20 cellular contexts compared by ENCODE assay signal in the genomic region with DNA sequence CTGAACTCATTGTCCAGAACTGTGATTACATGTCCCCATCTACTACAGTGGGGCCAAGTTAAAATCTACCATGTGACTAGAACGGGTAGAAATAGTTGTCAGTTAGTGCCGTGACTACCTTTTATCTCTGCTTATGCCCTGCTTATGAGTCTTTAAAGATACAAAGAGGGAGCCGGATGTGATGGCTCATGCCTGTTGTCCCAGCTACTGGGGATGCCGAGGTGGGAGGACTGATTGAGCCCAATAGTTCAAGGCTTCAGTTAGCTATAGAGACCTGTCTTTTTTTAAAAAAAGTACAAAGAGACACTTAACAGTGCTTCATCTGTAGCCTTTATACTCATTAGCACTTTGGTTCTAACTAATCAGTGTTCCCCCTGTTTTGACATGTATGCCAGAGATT. TPM values are rescaled to one million over a fixed set of nuclear protein-coding genes. Genes with fewer than 3 reads are reported as not detected.
DNase-seq lines count a peak whose midpoint lies in the region; ATAC-seq and TF ChIP-seq lines count a peak whose summit lies in the region.
"Had no signal": no experiment of that assay in that cellular context is flagged by ENCODE, and none has a peak within 500 bp of the region (broad histone marks: within the 10 kb centered on the region; RNA-seq: fewer than 3 reads in every experiment).

No MANE protein-coding gene starts in this region.

- no peaks in the 10 kb centered on the region for H3K79me2 ChIP-seq in Karpas-422 (ENCODE audit: low read length)

- TF ChIP-seq CTCF in right atrium auricular region (IDR thresholded peaks at IDR 0.05) = no peak
- TF ChIP-seq CTCF in colonic mucosa (IDR thresholded peaks at IDR 0.05) = no peak

- ATAC-seq in left ventricle myocardium superior (peak; percentile 43), GM21390 (IDR thresholded peaks at IDR 0.05; ENCODE audit: unreplicated experiment) (no peak)
- ATAC-seq: A549, HCT116 had no signal

- H3K27ac ChIP-seq in right atrium auricular region = no peak overlapping the region
- no peak overlapping the region for H3K27ac ChIP-seq in Karpas-422 (ENCODE audit: low read length)
- no peak overlapping the region for H3K27ac ChIP-seq in colonic mucosa
- H3K27ac ChIP-seq: 22Rv1, A549, C4-2B, GM23248, HL-60 had no signal

- H3K4me1 ChIP-seq in right atrium auricular region = no peaks in the 10 kb centered on the region
- no peaks in the 10 kb centered on the region for H3K4me1 ChIP-seq in Karpas-422 (ENCODE audit: low read length)
- no peaks in the 10 kb centered on the region for H3K4me1 ChIP-seq in colonic mucosa

- no peak overlapping the region for H3K9ac ChIP-seq in Karpas-422 (ENCODE audit: low read length)
- no peak overlapping the region for H3K9ac ChIP-seq in colonic mucosa (ENCODE audit: low read depth in 2 of 2, low read length in 2 of 2)
- H3K9ac ChIP-seq: GM23248 had no signal

- H3K4me3 ChIP-seq in right atrium auricular region (no peak overlapping the region), Karpas-422 (ENCODE audit: low read length) (no peak overlapping the region), colonic mucosa (no peak overlapping the region)
- H3K4me3 ChIP-seq: A549, GM23248 had no signal

- 0 out of 2 replicates have a peak overlapping the region, but pooled peaks have one; percentile 30 for H2AFZ ChIP-seq in Karpas-422 (ENCODE audit: low read length)
- H2AFZ ChIP-seq: GM23248 had no signal

- DNase-seq in left ventricle myocardium superior (no peak), right atrium auricular region (ENCODE audit: low spot score) (no peak), Karpas-422 (no peak), head of caudate nucleus (peak in 23 of 42 donors; percentile 9 to 73 (median 33)), RPMI8226 (no peak), colonic mucosa (no peak)
- DNase-seq: AML-193; CD4-positive, alpha-beta T cell; DMS153; DMS79; GDM1; GM23248; HFFc6; KBM-7 had no signal

- H4K20me1 ChIP-seq in Karpas-422 (ENCODE audit: insufficient read depth, low read depth, low read length) = no peaks in the 10 kb centered on the region

- no peaks in the 10 kb centered on the region for H3K9me3 ChIP-seq in right atrium auricular region
- no peaks in the 10 kb centered on the region for H3K9me3 ChIP-seq in Karpas-422 (ENCODE audit: low read length)
- no peaks in the 10 kb centered on the region for H3K9me3 ChIP-seq in colonic mucosa
- H3K9me3 ChIP-seq: A549 had no signal

- no peak overlapping the region for H3K4me2 ChIP-seq in Karpas-422 (ENCODE audit: low read depth, low read length, poor library complexity, severe bottlenecking)
- H3K4me2 ChIP-seq: A549 had no signal

- H3K36me3 ChIP-seq in right atrium auricular region (peaks cover 46% of the 10 kb centered on the region), Karpas-422 (ENCODE audit: insufficient read depth, low read length) (peaks cover 4% of the 10 kb centered on the region; the same call in 1 of the 2 replicates), colonic mucosa (no peaks in the 10 kb centered on the region)

- intact Hi-C loops in left ventricle myocardium superior (cut with micrococcal nuclease) (no loop called here), head of caudate nucleus (cut with DNase I) (no loop called here), colonic mucosa (cut with DNase I) (no loop called here)

- no peaks in the 10 kb centered on the region for H3K27me3 ChIP-seq in right atrium auricular region
- H3K27me3 ChIP-seq in Karpas-422 (ENCODE audit: low read length) = no peaks in the 10 kb centered on the region
- H3K27me3 ChIP-seq in colonic mucosa = no peaks in the 10 kb centered on the region

- H3K9me2 ChIP-seq in Karpas-422 (replicated peaks; ENCODE audit: insufficient read depth, low read length) = no peaks in the 10 kb centered on the region

RNA-seq across cellular contexts. Expression of a gene that starts 44.9 kb away (rescaled TPM):
- total RNA-seq in left ventricle myocardium superior (16.4 TPM), right atrium auricular region (10 to 100 TPM; 11.6 to 20.1 TPM), colonic mucosa (10 to 100 TPM; 61.8 to 72.7 TPM)
- total RNA-seq in Karpas-422 (2014; rRNA removed; shearing (Covaris generic); ENCODE audit: low replicate concordance) = 20.7 and 22.4 TPM in 2 replicates

Comparison
In these comparisons a context has a peak if more than half of its experiments do, and no peak if none do; other contexts are left out.
1. DNase-seq: peak in head of caudate nucleus (23 of 42); none in left ventricle myocardium superior (single experiment), right atrium auricular region (single experiment), Karpas-422 (single experiment), RPMI8226 (single experiment) and colonic mucosa (single experiment).